In genomic region chr10:54947605-54948004, GRCh38 we compare ENCODE assay signal across 11 cellular contexts.
"Had no signal": no experiment of that assay in that cellular context is flagged by ENCODE, and none has a peak within 500 bp of the region (broad histone marks: within the 10 kb centered on the region; RNA-seq: fewer than 3 reads in every experiment).

No MANE protein-coding gene starts in this region.

- H3K9ac ChIP-seq: GM23248 had no signal

- DNase-seq: GM23248, GOT3, H7, H9, HCEC 1CT, HFFc6 had no signal

- H3K36me3 ChIP-seq: HAP-1 had no signal

- H3K27ac ChIP-seq: GM23248 had no signal

- H3K27ac Mint-ChIP-seq: GM23338, H9, HFFc6 had no signal

- H3K4me1 Mint-ChIP-seq: GM23338, H9 had no signal

- H3K9me3 Mint-ChIP-seq: GM23338, H9 had no signal

- H3K4me2 ChIP-seq: GM23338 had no signal

- H3K4me3 ChIP-seq: GM23248, GM23338, HAP-1 had no signal

- H2AFZ ChIP-seq: GM23248, GM23338 had no signal

- FAIRE-seq: H1, H54 had no signal

- H3K4me1 ChIP-seq: HAP-1 had no signal

- H3K9me3 ChIP-seq: HAP-1 had no signal

- ATAC-seq: GM23338, HCT116 had no signal

- H3K4me3 Mint-ChIP-seq: GM23338, H9, HFFc6 had no signal
